Comparison of ENCODE assay signal across 14 cellular contexts in the genomic region with DNA sequence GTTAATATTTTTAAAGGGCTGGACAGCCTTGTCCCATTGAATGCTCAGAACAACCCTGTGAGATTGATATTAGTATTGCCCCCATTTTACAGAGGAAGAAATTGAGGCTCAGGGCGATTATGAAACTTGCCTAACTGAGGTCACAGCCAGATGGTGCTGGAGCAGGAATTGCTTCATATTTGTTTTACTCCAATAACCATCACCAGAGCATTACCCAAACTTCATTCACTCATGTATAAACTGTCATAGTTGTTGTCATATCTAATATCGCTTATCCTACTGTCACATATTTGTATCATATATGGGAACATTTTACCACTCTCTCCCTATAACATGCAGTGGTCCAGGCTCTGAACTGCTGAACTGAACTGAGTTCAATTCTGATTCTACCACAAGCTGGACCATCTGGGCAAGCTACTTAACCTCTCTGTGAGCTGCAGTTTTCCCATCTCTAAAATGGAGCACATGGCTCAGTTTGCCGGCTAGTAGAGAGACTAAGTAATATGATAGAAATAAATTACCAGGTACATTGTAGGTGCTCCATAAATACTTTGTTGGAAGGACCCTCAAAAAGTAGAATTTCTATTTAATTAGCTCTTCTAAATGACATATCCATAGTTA.
DNase-seq lines count a peak whose midpoint lies in the region; ATAC-seq and TF ChIP-seq lines count a peak whose summit lies in the region.
"Had no signal": no experiment of that assay in that cellular context is flagged by ENCODE, and none has a peak within 500 bp of the region (broad histone marks: within the 10 kb centered on the region; RNA-seq: fewer than 3 reads in every experiment).

No MANE protein-coding gene starts in this region.

- no peaks in the 10 kb centered on the region for H3K9me3 Mint-ChIP-seq in activated naive CD4-positive, alpha-beta T cell treated with anti-CD3 and anti-CD28 coated beads, Interleukin-2, amount 50 U/mL, for 24 hours
- H3K9me3 Mint-ChIP-seq in activated naive CD4-positive, alpha-beta T cell treated with anti-CD3 and anti-CD28 coated beads for 36 hours: no peaks in the 10 kb centered on the region

- ATAC-seq in lower lobe of right lung: no peak
- ATAC-seq in HG02642 (IDR thresholded peaks at IDR 0.05; ENCODE audit: poor library complexity, unreplicated experiment): no peak

- H3K27me3 Mint-ChIP-seq in activated naive CD4-positive, alpha-beta T cell treated with anti-CD3 and anti-CD28 coated beads, Interleukin-2, amount 50 U/mL, for 24 hours: no peaks in the 10 kb centered on the region
- H3K27me3 Mint-ChIP-seq in activated naive CD4-positive, alpha-beta T cell treated with anti-CD3 and anti-CD28 coated beads for 36 hours (ENCODE audit: low read depth): no peaks in the 10 kb centered on the region

- no peak overlapping the region for H3K4me3 Mint-ChIP-seq in activated naive CD4-positive, alpha-beta T cell treated with anti-CD3 and anti-CD28 coated beads, Interleukin-2, amount 50 U/mL, for 24 hours
- H3K4me3 Mint-ChIP-seq in activated naive CD4-positive, alpha-beta T cell treated with anti-CD3 and anti-CD28 coated beads for 36 hours: no peak overlapping the region

- H3K27me3 ChIP-seq in Loucy (ENCODE audit: insufficient read depth, low read length, poor library complexity, severe bottlenecking) (no peaks in the 10 kb centered on the region), lower lobe of right lung (ENCODE audit: low read depth) (no peaks in the 10 kb centered on the region)

- no peaks in the 10 kb centered on the region for H3K79me2 ChIP-seq in Loucy (ENCODE audit: insufficient read depth, low read length)

- intact Hi-C loops in activated naive CD4-positive, alpha-beta T cell treated with anti-CD3 and anti-CD28 coated beads for 36 hours (cut with micrococcal nuclease): no loop called here
- intact Hi-C loops in lower lobe of right lung (cut with DNase I): no loop called here

- no peaks in the 10 kb centered on the region for H3K9me3 ChIP-seq in Loucy (ENCODE audit: insufficient read depth, low read depth, low read length)
- H3K9me3 ChIP-seq in lower lobe of right lung: no peaks in the 10 kb centered on the region

- H3K4me1 ChIP-seq in Loucy (ENCODE audit: insufficient read depth, low read length, poor library complexity, severe bottlenecking) (peaks cover 27% of the 10 kb centered on the region), lower lobe of right lung (peaks cover 13% of the 10 kb centered on the region)

- peaks cover 28% of the 10 kb centered on the region for H3K4me1 Mint-ChIP-seq in activated naive CD4-positive, alpha-beta T cell treated with anti-CD3 and anti-CD28 coated beads, Interleukin-2, amount 50 U/mL, for 24 hours
- H3K4me1 Mint-ChIP-seq in activated naive CD4-positive, alpha-beta T cell treated with anti-CD3 and anti-CD28 coated beads for 36 hours (ENCODE audit: low read depth): peaks cover 28% of the 10 kb centered on the region

- H3K4me2 ChIP-seq in Loucy (ENCODE audit: low read depth, low read length, poor library complexity, severe bottlenecking): peak overlapping the region; percentile 0
- H3K4me2 ChIP-seq: PC-9 had no signal

- no peaks in the 10 kb centered on the region for H4K20me1 ChIP-seq in Loucy (ENCODE audit: insufficient read depth, low read length, poor library complexity, severe bottlenecking)

- TF ChIP-seq CTCF in Loucy (conservative IDR thresholded peaks at IDR 0.05; ENCODE audit: low read length) (no peak), lower lobe of right lung (IDR thresholded peaks at IDR 0.05) (no peak)

- no peak overlapping the region for H3K9ac ChIP-seq in Loucy (ENCODE audit: low read depth, low read length, poor library complexity, severe bottlenecking)

- no peak overlapping the region; the same call in 1 of the 2 replicates for H2AFZ ChIP-seq in Loucy (ENCODE audit: low read length)
- H2AFZ ChIP-seq: PC-9 had no signal

- DNase-seq in activated naive CD4-positive, alpha-beta T cell treated with anti-CD3 and anti-CD28 coated beads for 36 hours: no peak
- DNase-seq in lower lobe of right lung (no peak), SW480 (ENCODE audit: low spot score) (no peak), DMS53 (lab: John Stamatoyannopoulos, UW) (no peak), COLO668 (lab: John Stamatoyannopoulos, UW; ENCODE audit: unreplicated experiment) (no peak)
- DNase-seq: C1 segment of cervical spinal cord, COR-L47, NCI-H1417 treated with DMSO at 0.1 percent for 48 hours, NCI-H2029 treated with DMSO at 0.1 percent for 48 hours, NCI-H774, PC-9 had no signal

- H3K27ac Mint-ChIP-seq in activated naive CD4-positive, alpha-beta T cell treated with anti-CD3 and anti-CD28 coated beads, Interleukin-2, amount 50 U/mL, for 24 hours: peak overlapping the region; percentile 23
- no peak overlapping the region for H3K27ac Mint-ChIP-seq in activated naive CD4-positive, alpha-beta T cell treated with anti-CD3 and anti-CD28 coated beads for 36 hours

- H3F3A ChIP-seq in Loucy (ENCODE audit: low read depth): no peaks in the 10 kb centered on the region; the same call in 1 of the 2 replicates

- H3K4me3 ChIP-seq in Loucy (ENCODE audit: low read length, poor library complexity, severe bottlenecking): no peak overlapping the region
- H3K4me3 ChIP-seq in lower lobe of right lung: no peak overlapping the region
- H3K4me3 ChIP-seq: PC-9 had no signal

- CTCF ChIA-PET in activated naive CD4-positive, alpha-beta T cell treated with anti-CD3 and anti-CD28 coated beads for 36 hours (lab: Charles Lee): interaction anchor here (0.7 to 1.4 kb wide), 5 partner anchors 9 to 59 kb away, joined by 3 to 5 read pairs (median 3); no protein-coding TSS in a partner anchor

- no peaks in the 10 kb centered on the region for H3K9me2 ChIP-seq in Loucy (replicated peaks; ENCODE audit: low read depth, low read length)

- H3K36me3 ChIP-seq in Loucy (ENCODE audit: insufficient read depth, low read length) (no peaks in the 10 kb centered on the region), lower lobe of right lung (no peaks in the 10 kb centered on the region)

- no peaks in the 10 kb centered on the region for H3K36me3 Mint-ChIP-seq in activated naive CD4-positive, alpha-beta T cell treated with anti-CD3 and anti-CD28 coated beads, Interleukin-2, amount 50 U/mL, for 24 hours
- H3K36me3 Mint-ChIP-seq in activated naive CD4-positive, alpha-beta T cell treated with anti-CD3 and anti-CD28 coated beads for 36 hours (ENCODE audit: low read depth): no peaks in the 10 kb centered on the region

- peak overlapping the region; percentile 3 for H3K27ac ChIP-seq in lower lobe of right lung
- H3K27ac ChIP-seq: PC-9 had no signal
